Comparison of ENCODE assay signal across 1 cellular context in genomic region chr13:42152495-42152894, GRCh38.
TF ChIP-seq lines count a peak whose summit lies in the region.

No MANE protein-coding gene starts in this region.

TF ChIP-seq in GM23338, 12 proteins besides CTCF, POLR2A, EP300 and RAD21:
- no peak for TF ChIP-seq ZNF462 (CRISPR knock-in tag; IDR thresholded peaks at IDR 0.05)
- TF ChIP-seq ETS1 (IDR thresholded peaks at IDR 0.05): no peak
- TF ChIP-seq STAT1 (IDR thresholded peaks at IDR 0.05; ENCODE audit: unreplicated experiment): no peak
- no peak for TF ChIP-seq POLR2AphosphoS5 (IDR thresholded peaks at IDR 0.05; ENCODE audit: low read depth)
- TF ChIP-seq REST (IDR thresholded peaks at IDR 0.05; ENCODE audit: unreplicated experiment): no peak
- no peak for TF ChIP-seq ZNF331 (CRISPR knock-in tag; IDR thresholded peaks at IDR 0.05; ENCODE audit: low read depth)
- no peak for TF ChIP-seq CREB1 (CRISPR knock-in tag; IDR thresholded peaks at IDR 0.05; ENCODE audit: low read depth)
TF ChIP-seq in GM23338: peak in this region for 0.
